In the genomic region with DNA sequence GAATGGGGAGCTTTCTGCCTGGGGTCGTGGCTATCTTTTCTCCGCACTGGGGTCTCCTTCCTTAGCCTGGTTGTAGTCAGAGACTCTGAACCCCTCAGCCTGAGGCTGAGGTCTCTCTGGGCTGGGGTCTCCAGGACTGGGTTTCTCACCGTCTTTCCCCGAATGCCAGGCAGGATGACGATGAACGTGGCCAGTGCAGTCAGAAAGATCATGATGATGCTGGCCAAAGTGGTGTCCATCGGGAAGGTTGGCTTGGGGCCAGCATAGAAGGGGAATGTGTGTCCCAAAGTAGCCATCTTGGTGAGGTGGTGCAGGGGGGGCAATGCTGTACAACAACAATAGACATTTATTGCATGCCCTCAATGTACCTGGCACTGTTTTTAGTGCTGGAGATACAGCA, we compare ENCODE assay signal across 1 cellular context.
TF ChIP-seq lines count a peak whose summit lies in the region.

No MANE protein-coding gene starts in this region.

TF ChIP-seq in A549, 52 proteins besides CTCF, POLR2A, EP300 and RAD21 (continued from another document):
- TF ChIP-seq, protein P1, sequence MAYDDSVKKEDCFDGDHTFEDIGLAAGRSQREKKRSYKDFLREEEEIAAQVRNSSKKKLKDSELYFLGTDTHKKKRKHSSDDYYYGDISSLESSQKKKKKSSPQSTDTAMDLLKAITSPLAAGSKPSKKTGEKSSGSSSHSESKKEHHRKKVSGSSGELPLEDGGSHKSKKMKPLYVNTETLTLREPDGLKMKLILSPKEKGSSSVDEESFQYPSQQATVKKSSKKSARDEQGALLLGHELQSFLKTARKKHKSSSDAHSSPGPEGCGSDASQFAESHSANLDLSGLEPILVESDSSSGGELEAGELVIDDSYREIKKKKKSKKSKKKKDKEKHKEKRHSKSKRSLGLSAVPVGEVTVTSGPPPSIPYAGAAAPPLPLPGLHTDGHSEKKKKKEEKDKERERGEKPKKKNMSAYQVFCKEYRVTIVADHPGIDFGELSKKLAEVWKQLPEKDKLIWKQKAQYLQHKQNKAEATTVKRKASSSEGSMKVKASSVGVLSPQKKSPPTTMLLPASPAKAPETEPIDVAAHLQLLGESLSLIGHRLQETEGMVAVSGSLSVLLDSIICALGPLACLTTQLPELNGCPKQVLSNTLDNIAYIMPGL (CRISPR knock-in tag; IDR thresholded peaks at IDR 0.05; ENCODE audit: borderline replicate concordance), result no peak
- TF ChIP-seq ZC3H11A (IDR thresholded peaks at IDR 0.05) (no peak), ZNF302 (CRISPR knock-in tag; IDR thresholded peaks at IDR 0.05) (no peak), FOSB (CRISPR knock-in tag; IDR thresholded peaks at IDR 0.05) (no peak), RFX5 (IDR thresholded peaks at IDR 0.05) (no peak), TFCP2L1 (CRISPR knock-in tag; IDR thresholded peaks at IDR 0.05) (no peak)
